In the genomic region with DNA sequence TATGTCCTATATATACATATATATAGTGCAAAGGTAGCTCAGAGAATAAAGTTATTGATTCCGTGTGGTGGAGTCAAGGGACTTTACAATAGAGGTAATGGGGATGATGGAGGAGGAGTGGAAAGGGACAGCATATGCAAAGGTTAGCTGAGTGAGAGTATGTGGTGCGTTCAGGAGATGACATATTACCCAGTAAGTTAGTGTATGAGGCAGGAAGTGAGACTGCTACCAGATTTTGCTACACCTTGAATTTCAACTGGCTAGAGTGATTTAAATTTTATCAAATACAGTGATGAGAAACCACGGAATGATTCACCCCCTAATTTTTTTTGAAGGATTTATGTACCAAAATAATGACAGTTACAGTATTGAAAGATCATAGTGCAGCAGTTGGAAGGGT, we compare ENCODE assay signal across 19 cellular contexts. TPM values are rescaled to one million over a fixed set of nuclear protein-coding genes. Genes with fewer than 3 reads are reported as not detected.
DNase-seq lines count a peak whose midpoint lies in the region; ATAC-seq, FAIRE-seq and TF ChIP-seq lines count a peak whose summit lies in the region.
"Had no signal": no experiment of that assay in that cellular context is flagged by ENCODE, and none has a peak within 500 bp of the region (broad histone marks: within the 10 kb centered on the region; RNA-seq: fewer than 3 reads in every experiment).

No MANE protein-coding gene starts in this region.

- H3K79me2 ChIP-seq in SK-N-SH (ENCODE audit: insufficient read depth): peaks cover 62% of the 10 kb centered on the region

- peaks cover 7 to 8% of the 10 kb centered on the region in 2 experiments for H3K36me3 ChIP-seq in SK-N-SH (replicated peaks in 1 of 2; ENCODE audit: control insufficient read depth in 1 of 2, insufficient read depth in 2 of 2, low read length in 1 of 2)

- TF ChIP-seq POLR2A in H54 (IDR thresholded peaks at IDR 0.05; ENCODE audit: low read depth, low read length): no peak

- H3K4me1 Mint-ChIP-seq in stimulated activated naive CD8-positive, alpha-beta T cell treated with anti-CD3 and anti-CD28 coated beads, Interleukin-15, Interleukin-2, amounts not matched to agents 100 ng/mL and 50 ng/mL, for 24 hours (ENCODE audit: low read depth): peaks cover 34% of the 10 kb centered on the region
- peaks cover 27% of the 10 kb centered on the region for H3K4me1 Mint-ChIP-seq in T-helper 2 cell treated with Interferon-gamma antibody and Interleukin-4, amounts not matched to agents 5 μg/mL and 100 μg/mL, for 36 hours (ENCODE audit: low read depth)
- H3K4me1 Mint-ChIP-seq in stimulated activated naive CD8-positive, alpha-beta T cell treated with anti-CD3 and anti-CD28 coated beads, Interleukin-15, amount 100 ng/mL, for 72 hours: peaks cover 42% of the 10 kb centered on the region

- peak overlapping the region; percentile 6 for H3K27ac Mint-ChIP-seq in stimulated activated naive CD8-positive, alpha-beta T cell treated with anti-CD3 and anti-CD28 coated beads, Interleukin-15, Interleukin-2, amounts not matched to agents 100 ng/mL and 50 ng/mL, for 24 hours
- peak overlapping the region; percentile 79 for H3K27ac Mint-ChIP-seq in T-helper 2 cell treated with Interferon-gamma antibody and Interleukin-4, amounts not matched to agents 5 μg/mL and 100 μg/mL, for 36 hours
- H3K27ac Mint-ChIP-seq in stimulated activated naive CD8-positive, alpha-beta T cell treated with anti-CD3 and anti-CD28 coated beads, Interleukin-15, amount 100 ng/mL, for 72 hours: peak overlapping the region in 1 of 2 donors; percentile 60
- H3K27ac Mint-ChIP-seq: activated B cell treated with CpG ODN at 0.5 μM for 24 hours, H9, nephron progenitor cell had no signal

- no peak for TF ChIP-seq CTCF in SK-N-SH (IDR thresholded peaks at IDR 0.05)

- no peaks in the 10 kb centered on the region for H3K9me3 ChIP-seq in SK-N-SH
- H3K9me3 ChIP-seq: testis had no signal

- no peak for ATAC-seq in stimulated activated naive CD8-positive, alpha-beta T cell treated with anti-CD3 and anti-CD28 coated beads, Interleukin-15, Interleukin-2, amounts not matched to agents 100 U/mL and 50 U/mL, for 24 hours
- peak; percentile 21 for ATAC-seq in stimulated activated naive CD8-positive, alpha-beta T cell treated with anti-CD3 and anti-CD28 coated beads, Interleukin-15, amount 100 ng/mL, for 72 hours
- no peak for ATAC-seq in GM21423 (IDR thresholded peaks at IDR 0.05; ENCODE audit: unreplicated experiment)
- ATAC-seq: esophagus mucosa, HepG2 had no signal

- no peak for TF ChIP-seq EP300 in SK-N-SH (IDR thresholded peaks at IDR 0.05; ENCODE audit: borderline replicate concordance in 1 of 2, low read depth in 1 of 2, low read length in 1 of 2)

- H3F3A ChIP-seq in SK-N-SH (replicated peaks; ENCODE audit: insufficient read depth): no peaks in the 10 kb centered on the region

- no peaks in the 10 kb centered on the region for H3K9me2 ChIP-seq in SK-N-SH

- H3K4me3 Mint-ChIP-seq in stimulated activated naive CD8-positive, alpha-beta T cell treated with anti-CD3 and anti-CD28 coated beads, Interleukin-15, Interleukin-2, amounts not matched to agents 100 ng/mL and 50 ng/mL, for 24 hours: peak overlapping the region; percentile 0
- H3K4me3 Mint-ChIP-seq in T-helper 2 cell treated with Interferon-gamma antibody and Interleukin-4, amounts not matched to agents 5 μg/mL and 100 μg/mL, for 36 hours: peak overlapping the region; percentile 40
- peak overlapping the region; percentile 16 to 25 for H3K4me3 Mint-ChIP-seq in stimulated activated naive CD8-positive, alpha-beta T cell treated with anti-CD3 and anti-CD28 coated beads, Interleukin-15, amount 100 ng/mL, for 72 hours
- H3K4me3 Mint-ChIP-seq: activated B cell treated with CpG ODN at 0.5 μM for 24 hours, H9, nephron progenitor cell had no signal

- H2AFZ ChIP-seq in SK-N-SH (ENCODE audit: low read depth): no peak overlapping the region

- H3K27me3 ChIP-seq in SK-N-SH (ENCODE audit: insufficient read depth): no peaks in the 10 kb centered on the region
- H3K27me3 ChIP-seq: testis had no signal

- H3K4me3 ChIP-seq in SK-N-SH (ENCODE audit: low read depth in 2 of 2, low read length in 1 of 2): no peak overlapping the region
- H3K4me3 ChIP-seq: testis had no signal

- WGBS in SK-N-SH (ENCODE audit: low lambda C conversion rate): 84% methylated on average over 3 of the region's 3 CpGs

- no peaks in the 10 kb centered on the region for H4K20me1 ChIP-seq in SK-N-SH (ENCODE audit: insufficient read depth)

- no peak overlapping the region for H3K4me2 ChIP-seq in SK-N-SH

- TF ChIP-seq RAD21 in SK-N-SH (IDR thresholded peaks at IDR 0.05; ENCODE audit: low read length): no peak

- peaks cover 8% of the 10 kb centered on the region for H3K36me3 Mint-ChIP-seq in stimulated activated naive CD8-positive, alpha-beta T cell treated with anti-CD3 and anti-CD28 coated beads, Interleukin-15, Interleukin-2, amounts not matched to agents 100 ng/mL and 50 ng/mL, for 24 hours (ENCODE audit: low read depth)
- H3K36me3 Mint-ChIP-seq in T-helper 2 cell treated with Interferon-gamma antibody and Interleukin-4, amounts not matched to agents 5 μg/mL and 100 μg/mL, for 36 hours (ENCODE audit: low read depth): peaks cover 9% of the 10 kb centered on the region

- peaks cover 0 to 5% of the 10 kb centered on the region in 2 experiments; a peak in 2 of 4 replicates for H3K4me1 ChIP-seq in SK-N-SH (ENCODE audit: control insufficient read depth in 1 of 2, insufficient read depth in 2 of 2, low read depth in 1 of 2, low read length in 1 of 2)

- FAIRE-seq in H54 (lab: Jason Lieb, UNC): peak; percentile 80
- FAIRE-seq: D721Med, HepG2 had no signal

- no peak overlapping the region for H3K9ac ChIP-seq in SK-N-SH

- POLR2A ChIA-PET in SK-N-SH (lab: Yijun Ruan, JAX): no interaction called here

- H3K9me3 Mint-ChIP-seq in stimulated activated naive CD8-positive, alpha-beta T cell treated with anti-CD3 and anti-CD28 coated beads, Interleukin-15, Interleukin-2, amounts not matched to agents 100 ng/mL and 50 ng/mL, for 24 hours: no peaks in the 10 kb centered on the region
- H3K9me3 Mint-ChIP-seq in T-helper 2 cell treated with Interferon-gamma antibody and Interleukin-4, amounts not matched to agents 5 μg/mL and 100 μg/mL, for 36 hours: no peaks in the 10 kb centered on the region
- no peaks in the 10 kb centered on the region for H3K9me3 Mint-ChIP-seq in stimulated activated naive CD8-positive, alpha-beta T cell treated with anti-CD3 and anti-CD28 coated beads, Interleukin-15, amount 100 ng/mL, for 72 hours
- H3K9me3 Mint-ChIP-seq: activated B cell treated with CpG ODN at 0.5 μM for 24 hours, H9, nephron progenitor cell had no signal

- no peak for DNase-seq in stimulated activated naive CD8-positive, alpha-beta T cell treated with anti-CD3 and anti-CD28 coated beads, Interleukin-15, Interleukin-2, amounts not matched to agents 100 U/mL and 50 U/mL, for 24 hours
- DNase-seq in H54 (ENCODE audit: insufficient read length, low spot score) (no peak), SK-N-SH (no peak), DMS153 (lab: John Stamatoyannopoulos, UW) (no peak)
- DNase-seq in T-helper 2 cell treated with Interferon-gamma antibody and Interleukin-4, amounts not matched to agents 5 μg/mL and 100 μg/mL, for 36 hours (ENCODE audit: low spot score): peak; percentile 23
- DNase-seq in stimulated activated naive CD8-positive, alpha-beta T cell treated with anti-CD3 and anti-CD28 coated beads, Interleukin-15, amount 100 ng/mL, for 72 hours: no peak
- DNase-seq: activated B cell treated with CpG ODN at 0.5 μM for 24 hours, dermis blood vessel endothelial cell, H9, NCI-H2107, NCI-H526, nephron progenitor cell, testis had no signal

- H3K27me3 Mint-ChIP-seq in stimulated activated naive CD8-positive, alpha-beta T cell treated with anti-CD3 and anti-CD28 coated beads, Interleukin-15, Interleukin-2, amounts not matched to agents 100 ng/mL and 50 ng/mL, for 24 hours: no peaks in the 10 kb centered on the region
- no peaks in the 10 kb centered on the region for H3K27me3 Mint-ChIP-seq in T-helper 2 cell treated with Interferon-gamma antibody and Interleukin-4, amounts not matched to agents 5 μg/mL and 100 μg/mL, for 36 hours (ENCODE audit: low read depth)
- no peaks in the 10 kb centered on the region for H3K27me3 Mint-ChIP-seq in stimulated activated naive CD8-positive, alpha-beta T cell treated with anti-CD3 and anti-CD28 coated beads, Interleukin-15, amount 100 ng/mL, for 72 hours
- H3K27me3 Mint-ChIP-seq: activated B cell treated with CpG ODN at 0.5 μM for 24 hours had no signal

- no peak overlapping the region for H3K27ac ChIP-seq in SK-N-SH (ENCODE audit: low read depth in 2 of 2, low read length in 1 of 2)
- H3K27ac ChIP-seq: RWPE1, testis had no signal

- CTCF ChIA-PET in SK-N-SH (lab: Yijun Ruan, JAX): no interaction called here

TF ChIP-seq in SK-N-SH, 30 proteins besides CTCF, POLR2A, EP300 and RAD21:
- TF ChIP-seq NFIC (IDR thresholded peaks at IDR 0.05; ENCODE audit: borderline replicate concordance) (no peak), RFX5 (IDR thresholded peaks at IDR 0.05; ENCODE audit: low read length) (no peak)

RNA-seq across cellular contexts. Expression of gene ACTL6A, which starts 2.8 kb away (rescaled TPM):
- polyA plus RNA-seq in SK-N-SH (2012; rRNA removed): 82.0 and 87.7 TPM in 2 replicates
- polyA plus RNA-seq in SK-N-SH (2012; cell fraction: cytosol; rRNA removed): 89.2 and 93.4 TPM in 2 replicates
- polyA plus RNA-seq in SK-N-SH (2012; cell fraction: nucleus; rRNA removed): 79.9 and 90.6 TPM in 2 replicates

RNA-seq across cellular contexts. Expression of gene MRPL47, which starts 38.9 kb away (rescaled TPM):
- polyA plus RNA-seq in SK-N-SH (2012; rRNA removed): 37.8 and 44.3 TPM in 2 replicates
- polyA plus RNA-seq in SK-N-SH (2012; cell fraction: cytosol; rRNA removed): 57.6 and 88.2 TPM in 2 replicates
- polyA plus RNA-seq in SK-N-SH (2012; cell fraction: nucleus; rRNA removed): 14.9 and 22.3 TPM in 2 replicates

RNA-seq across cellular contexts. Expression of gene NDUFB5, which starts 39.1 kb away (rescaled TPM):
- 31.3 and 35.3 TPM in 2 replicates for polyA plus RNA-seq in SK-N-SH (2012; rRNA removed)
- polyA plus RNA-seq in SK-N-SH (2012; cell fraction: cytosol; rRNA removed): 44.1 and 73.7 TPM in 2 replicates
- polyA plus RNA-seq in SK-N-SH (2012; cell fraction: nucleus; rRNA removed): 15.9 and 31.0 TPM in 2 replicates
